20 cellular contexts compared by ENCODE assay signal in the genomic region with DNA sequence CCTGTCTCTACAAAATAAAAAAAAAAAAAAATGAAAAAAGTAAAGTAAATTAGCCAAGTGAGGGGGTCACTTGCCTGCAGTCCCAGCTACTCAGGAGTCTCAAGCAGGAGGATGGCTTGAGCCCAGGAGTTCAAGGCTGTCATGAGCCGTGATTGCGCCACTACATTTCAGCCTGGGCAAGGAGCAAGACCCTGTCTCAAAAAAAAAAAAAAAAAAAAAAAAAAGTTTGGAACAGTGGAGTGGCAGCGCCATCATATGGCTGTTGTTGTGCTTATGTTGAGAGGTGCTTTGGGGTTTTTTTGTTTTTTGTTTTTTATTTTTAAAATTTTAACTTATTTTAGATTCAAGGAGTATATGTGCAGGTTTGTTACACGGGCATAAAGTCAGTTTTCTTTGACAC. TPM values are rescaled to one million over a fixed set of nuclear protein-coding genes. Genes with fewer than 3 reads are reported as not detected.
DNase-seq lines count a peak whose midpoint lies in the region; ATAC-seq and TF ChIP-seq lines count a peak whose summit lies in the region.
"Had no signal": no experiment of that assay in that cellular context is flagged by ENCODE, and none has a peak within 500 bp of the region (broad histone marks: within the 10 kb centered on the region; RNA-seq: fewer than 3 reads in every experiment).

No MANE protein-coding gene starts in this region.

- peaks cover 18% of the 10 kb centered on the region for H3K4me1 Mint-ChIP-seq in GM23338
- peaks cover 29% of the 10 kb centered on the region for H3K4me1 Mint-ChIP-seq in T-helper 17 cell

- DNase-seq in AG10803 (ENCODE audit: low read depth) (no peak), GM23338 (ENCODE audit: low spot score) (peak; percentile 40), T-helper 17 cell (no peak), fibroblast of the aortic adventitia (ENCODE audit: low read depth) (no peak), posterior vena cava (ENCODE audit: low spot score) (no peak), T-helper 9 cell (no peak)
- DNase-seq: activated CD4-positive, alpha-beta T cell treated with anti-CD3 and anti-CD28 coated beads for 48 hours; adrenal gland; DMS79 treated with DMSO at 0.1 percent for 48 hours; hippocampal formation; left lung; NCI-H2029 treated with DMSO at 0.1 percent for 48 hours; NCI-H748 treated with DMSO at 0.1 percent for 48 hours had no signal

- H3K4me1 ChIP-seq in GM23338 (ENCODE audit: insufficient read depth): peaks cover 15% of the 10 kb centered on the region

- no peak overlapping the region for H2AFZ ChIP-seq in GM23338

- H3K4me3 Mint-ChIP-seq in GM23338: no peak overlapping the region
- H3K4me3 Mint-ChIP-seq in T-helper 17 cell: no peak overlapping the region
- H3K4me3 Mint-ChIP-seq: B cell; T-helper 1 cell treated with Interleukin-12 subunit alpha and Interleukin-12 subunit beta and Interleukin-4 antibody, amounts not matched to agents 30 μg/mL and 1 μg/mL, for 36 hours had no signal

- peaks cover 68% of the 10 kb centered on the region for H3K79me2 ChIP-seq in GM23338 (replicated peaks; ENCODE audit: insufficient read depth)

- H3K4me2 ChIP-seq in GM23338: no peak overlapping the region

- H3K4me3 ChIP-seq in AG10803 (ENCODE audit: low read length) (no peak overlapping the region), GM23338 (no peak overlapping the region), fibroblast of the aortic adventitia (ENCODE audit: low read depth, low read length) (no peak overlapping the region)
- H3K4me3 ChIP-seq: adrenal gland, left lung, prostate gland, vagina had no signal

- H3F3A ChIP-seq in GM23338 (replicated peaks; ENCODE audit: low read depth): peaks cover 10% of the 10 kb centered on the region; the same call in 1 of the 2 replicates

- no peaks in the 10 kb centered on the region for H3K9me3 ChIP-seq in T-helper 17 cell (ENCODE audit: control insufficient read depth, low read length, poor library complexity, severe bottlenecking)
- H3K9me3 ChIP-seq: adrenal gland, left lung, prostate gland, vagina had no signal

- H3K27ac Mint-ChIP-seq in GM23338 (no peak overlapping the region), T-helper 17 cell (peak overlapping the region; percentile 29)
- H3K27ac Mint-ChIP-seq: B cell; T-helper 1 cell treated with Interleukin-12 subunit alpha and Interleukin-12 subunit beta and Interleukin-4 antibody, amounts not matched to agents 30 μg/mL and 1 μg/mL, for 36 hours had no signal

- H3K36me3 Mint-ChIP-seq in GM23338 (ENCODE audit: low read depth): peaks cover 70% of the 10 kb centered on the region
- peaks cover 6% of the 10 kb centered on the region for H3K36me3 Mint-ChIP-seq in T-helper 17 cell (ENCODE audit: low read depth)

- peaks cover 59% of the 10 kb centered on the region for H3K36me3 ChIP-seq in GM23338 (ENCODE audit: insufficient read depth)

- no peak overlapping the region for H3K27ac ChIP-seq in GM23338 (ENCODE audit: low read depth)
- H3K27ac ChIP-seq: adrenal gland, epithelial cell of prostate, left lung, prostate gland, vagina had no signal

- H4K20me1 ChIP-seq in GM23338 (replicated peaks; ENCODE audit: insufficient read depth): peaks cover 22% of the 10 kb centered on the region

- ATAC-seq in GM23338 (no peak), T-helper 17 cell (no peak), GM18502 (IDR thresholded peaks at IDR 0.05; ENCODE audit: poor library complexity, unreplicated experiment) (no peak), HG02759 (IDR thresholded peaks at IDR 0.05; ENCODE audit: unreplicated experiment) (no peak)
- ATAC-seq: left lung had no signal

- no peaks in the 10 kb centered on the region for H3K9me3 Mint-ChIP-seq in GM23338
- H3K9me3 Mint-ChIP-seq: T-helper 1 cell treated with Interleukin-12 subunit alpha and Interleukin-12 subunit beta and Interleukin-4 antibody, amounts not matched to agents 30 μg/mL and 1 μg/mL, for 36 hours had no signal

- H3K9me2 ChIP-seq in GM23338 (ENCODE audit: insufficient read depth): no peaks in the 10 kb centered on the region

- peaks cover 2% of the 10 kb centered on the region for H3K27me3 Mint-ChIP-seq in GM23338 (ENCODE audit: insufficient read depth, low read depth, poor library complexity)
- H3K27me3 Mint-ChIP-seq in T-helper 17 cell: no peaks in the 10 kb centered on the region
- H3K27me3 Mint-ChIP-seq: B cell had no signal

- intact Hi-C loops in posterior vena cava (cut with DNase I): no loop called here

- no peaks in the 10 kb centered on the region for H3K27me3 ChIP-seq in GM23338 (ENCODE audit: insufficient read depth)
- H3K27me3 ChIP-seq: adrenal gland, left lung, vagina had no signal

- TF ChIP-seq CTCF in AG10803 (conservative IDR thresholded peaks at IDR 0.05; ENCODE audit: low read length) (peak; percentile 38), GM23338 (conservative IDR thresholded peaks at IDR 0.05; ENCODE audit: low read depth in 2 of 2) (peak; percentile 38 to 39), fibroblast of the aortic adventitia (IDR thresholded peaks at IDR 0.05; ENCODE audit: insufficient read depth, low read length) (peak; percentile 26)

TF ChIP-seq in GM23338, 12 proteins besides CTCF, POLR2A, EP300 and RAD21:
- no peak for TF ChIP-seq STAT1 (IDR thresholded peaks at IDR 0.05; ENCODE audit: unreplicated experiment)

RNA-seq across cellular contexts. Expression of gene BRIX1, which starts 3.6 kb away (rescaled TPM):
- 69.2 and 72.6 TPM in 2 replicates for total RNA-seq in GM23338 (2014; rRNA removed; shearing (Covaris generic))
- polyA plus RNA-seq in GM23338 (2016; fragmentation: Nextera tagmentation; extraction: Ambion mirVana): 137 and 171 TPM in 2 replicates
- 10 to 100 TPM; 20.6 to 24.4 TPM for total RNA-seq in T-helper 17 cell
- 31.3 and 41.9 TPM in 2 replicates for total RNA-seq in fibroblast of the aortic adventitia (ENCODE audit: low replicate concordance)
- 10 to 100 TPM; 20.4 to 24.8 TPM for total RNA-seq in posterior vena cava

RNA-seq across cellular contexts. Expression of gene RAD1, which starts 3.8 kb away (rescaled TPM):
- total RNA-seq in GM23338 (2014; rRNA removed; shearing (Covaris generic)): 39.3 and 43.4 TPM in 2 replicates
- 40.9 and 41.6 TPM in 2 replicates for polyA plus RNA-seq in GM23338 (2016; fragmentation: Nextera tagmentation; extraction: Ambion mirVana)
- 10 to 100 TPM; 25.4 to 32.4 TPM for total RNA-seq in T-helper 17 cell
- total RNA-seq in fibroblast of the aortic adventitia (ENCODE audit: low replicate concordance): 14.7 and 38.6 TPM in 2 replicates
- total RNA-seq in posterior vena cava: 10 to 100 TPM; 15.8 to 18.2 TPM

RNA-seq across cellular contexts. Expression of gene DNAJC21, which starts 10.3 kb away (rescaled TPM):
- 35.7 and 40.8 TPM in 2 replicates for total RNA-seq in GM23338 (2014; rRNA removed; shearing (Covaris generic))
- 37.4 and 37.6 TPM in 2 replicates for polyA plus RNA-seq in GM23338 (2016; fragmentation: Nextera tagmentation; extraction: Ambion mirVana)
- total RNA-seq in T-helper 17 cell: 10 to 100 TPM; 54.0 to 54.3 TPM
- total RNA-seq in fibroblast of the aortic adventitia (ENCODE audit: low replicate concordance): 32.6 and 68.9 TPM in 2 replicates
- total RNA-seq in posterior vena cava: 10 to 100 TPM; 49.3 to 59.0 TPM
